Comparison of ENCODE assay signal across 11 cellular contexts in the genomic region with DNA sequence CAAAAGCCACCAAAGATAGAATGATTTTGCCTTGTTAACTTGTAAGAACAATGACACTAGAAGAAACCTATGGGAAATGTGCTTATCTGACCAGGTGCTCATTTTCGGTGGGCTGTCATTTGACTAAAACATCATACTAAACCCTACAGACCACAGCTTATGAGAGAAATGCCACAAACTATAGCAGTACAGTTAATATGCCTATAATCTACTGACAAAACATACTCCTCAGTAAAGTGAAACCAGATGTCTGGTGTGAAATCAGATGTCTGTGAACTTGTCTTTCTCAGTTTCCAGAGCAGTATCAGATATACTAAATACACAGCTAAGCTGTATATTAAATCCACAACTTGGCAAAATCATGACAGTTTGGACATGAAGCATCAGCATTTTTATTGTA. TPM values are rescaled to one million over a fixed set of nuclear protein-coding genes. Genes with fewer than 3 reads are reported as not detected.
DNase-seq lines count a peak whose midpoint lies in the region; ATAC-seq, FAIRE-seq and TF ChIP-seq lines count a peak whose summit lies in the region.
"Had no signal": no experiment of that assay in that cellular context is flagged by ENCODE, and none has a peak within 500 bp of the region (broad histone marks: within the 10 kb centered on the region; RNA-seq: fewer than 3 reads in every experiment).

No MANE protein-coding gene starts in this region.

- peaks cover 35% of the 10 kb centered on the region for H3K4me1 ChIP-seq in body of pancreas

- H3K27me3 ChIP-seq in body of pancreas = no peaks in the 10 kb centered on the region

- TF ChIP-seq CTCF in body of pancreas (IDR thresholded peaks at IDR 0.05) = no peak

- peak; percentile 73 for FAIRE-seq in GM18507 (lab: Jason Lieb, UNC)
- FAIRE-seq: HTR-8/SVneo, islet of Langerhans had no signal

- DNase-seq in GM18507 (ENCODE audit: extremely low spot score, insufficient read length, low read depth) (no peak), body of pancreas (no peak), NCI-H146 treated with DMSO at 0.1 percent for 48 hours (lab: John Stamatoyannopoulos, UW; ENCODE audit: unreplicated experiment) (no peak), COLO829 (ENCODE audit: low spot score) (no peak)
- no peak for DNase-seq in effector CD4-positive, alpha-beta T cell
- DNase-seq in activated naive CD4-positive, alpha-beta T cell treated with anti-CD3 and anti-CD28 coated beads, Interleukin-2, amount 50 U/mL, for 72 hours (ENCODE audit: low spot score in 2 of 2) = no peak
- DNase-seq: DMS153 had no signal

- ATAC-seq in GM21515 (IDR thresholded peaks at IDR 0.05; ENCODE audit: unreplicated experiment) (peak; percentile 68), HG03159 (IDR thresholded peaks at IDR 0.05; ENCODE audit: unreplicated experiment) (peak; percentile 66), body of pancreas (no peak)
- ATAC-seq in activated naive CD4-positive, alpha-beta T cell treated with anti-CD3 and anti-CD28 coated beads, Interleukin-2, amount 50 U/mL, for 72 hours = no peak

- peaks cover 0 to 9% of the 10 kb centered on the region in 2 donors for H3K9me3 Mint-ChIP-seq in activated naive CD4-positive, alpha-beta T cell treated with anti-CD3 and anti-CD28 coated beads, Interleukin-2, amount 50 U/mL, for 72 hours

- peaks cover 24 to 44% of the 10 kb centered on the region in 2 donors for H3K36me3 Mint-ChIP-seq in activated naive CD4-positive, alpha-beta T cell treated with anti-CD3 and anti-CD28 coated beads, Interleukin-2, amount 50 U/mL, for 72 hours

- no peak for TF ChIP-seq POLR2A in body of pancreas (IDR thresholded peaks at IDR 0.05)

- H3K27ac Mint-ChIP-seq in activated naive CD4-positive, alpha-beta T cell treated with anti-CD3 and anti-CD28 coated beads, Interleukin-2, amount 50 U/mL, for 72 hours = no peak overlapping the region

- no peaks in the 10 kb centered on the region for H3K36me3 ChIP-seq in body of pancreas (replicated peaks in 1 of 2; ENCODE audit: insufficient read depth in 1 of 2, low read depth in 2 of 2)

- intact Hi-C loops in body of pancreas (cut with DNase I) = no loop called here

- 25 to 28% methylated on average over 1 of the region's 1 CpG for WGBS in body of pancreas, 2 donors

- peak overlapping the region in 3 of 4 donors; percentile 1 to 33 (median 8) for H3K27ac ChIP-seq in body of pancreas

- H3K4me3 ChIP-seq in body of pancreas = no peak overlapping the region

- no peaks in the 10 kb centered on the region for H3K9me3 ChIP-seq in body of pancreas

RNA-seq across cellular contexts. Expression of gene IMMP2L, which starts 3.3 kb away (rescaled TPM):
- total RNA-seq in body of pancreas = 10 to 100 TPM; 10.5 to 17.4 TPM
- total RNA-seq in activated naive CD4-positive, alpha-beta T cell treated with anti-CD3 and anti-CD28 coated beads, Interleukin-2, amount 50 U/mL, for 72 hours = 10 to 100 TPM; 11.8 to 18.2 TPM

Comparison
In these comparisons a context has a peak if more than half of its experiments do, and no peak if none do; other contexts are left out.
1. ATAC-seq: peak in GM21515 (single experiment) and HG03159 (single experiment); none in body of pancreas (single experiment) and activated naive CD4-positive, alpha-beta T cell treated with anti-CD3 and anti-CD28 coated beads, Interleukin-2, amount 50 U/mL, for 72 hours (0 of 2).